33 cellular contexts compared by ENCODE assay signal in the genomic region with DNA sequence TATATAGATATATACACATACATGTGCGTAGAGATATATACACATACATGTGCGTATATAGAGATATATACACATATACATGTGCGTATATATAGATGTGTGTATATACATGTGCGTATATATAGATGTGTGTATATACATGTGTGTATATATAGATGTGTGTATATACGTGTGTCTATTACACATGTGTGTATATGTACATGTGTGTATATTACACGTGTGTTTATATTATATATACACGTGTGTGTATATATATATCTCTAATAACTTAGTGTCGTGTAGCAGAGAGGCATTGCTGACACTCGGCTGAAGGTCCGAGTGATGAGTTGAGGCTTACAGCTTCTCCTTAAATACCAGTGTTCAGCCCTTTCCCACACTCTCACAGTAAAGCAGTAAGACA.
"Had no signal": no experiment of that assay in that cellular context is flagged by ENCODE, and none has a peak within 500 bp of the region (broad histone marks: within the 10 kb centered on the region; RNA-seq: fewer than 3 reads in every experiment).

No MANE protein-coding gene starts in this region.

- H3K4me3 ChIP-seq: adrenal gland, ascending aorta, body of pancreas, breast epithelium, cardiac muscle cell had no signal

- FAIRE-seq: astrocyte, bronchial epithelial cell had no signal

- H3K27me3 ChIP-seq: adrenal gland, ascending aorta, brain microvascular endothelial cell, breast epithelium, cardiac muscle cell had no signal

- H3K4me1 ChIP-seq: adrenal gland, ascending aorta, body of pancreas, breast epithelium had no signal

- ATAC-seq: activated naive CD4-positive, alpha-beta T cell treated with anti-CD3 and anti-CD28 coated beads, Interleukin-2, amount 50 U/mL, for 72 hours; activated naive CD8-positive, alpha-beta T cell treated with anti-CD3 and anti-CD28 coated beads, Interleukin-2, amount 50 U/mL, for 24 hours; activated T-cell treated with anti-CD3 and anti-CD28 coated beads, Interleukin-2, amount 50 U/mL, for 4 hours; activated T-cell treated with anti-CD3 and anti-CD28 coated beads, Interleukin-2, amount 50 U/mL, for 72 hours; activated T-helper 17 cell treated with anti-CD3 and anti-CD28 coated beads, Interleukin-2, amount 50 U/mL, for 72 hours; body of pancreas had no signal

- H3K9me3 ChIP-seq: adrenal gland, ascending aorta, body of pancreas had no signal

- H3K27ac ChIP-seq: adrenal gland, ascending aorta, body of pancreas, brain microvascular endothelial cell, breast epithelium, cardiac muscle cell had no signal

- DNase-seq: activated effector memory CD4-positive, alpha-beta T cell treated with anti-CD3 and anti-CD28 coated beads, Interleukin-2, amount 50 U/mL, for 16 hours; activated effector memory CD4-positive, alpha-beta T cell treated with Interleukin-2 at 50 U/mL for 16 hours; activated gamma-delta T cell; activated gamma-delta T cell treated with Interleukin-2 at 50 U/mL for 16 hours; activated naive CD4-positive, alpha-beta T cell; activated naive CD4-positive, alpha-beta T cell treated with anti-CD3 and anti-CD28 coated beads for 36 hours; activated naive CD4-positive, alpha-beta T cell treated with anti-CD3 and anti-CD28 coated beads, Interleukin-2, amount 10 ng/mL, durations not matched to agents 7 days and 5 days; activated naive CD4-positive, alpha-beta T cell treated with anti-CD3 and anti-CD28 coated beads, Interleukin-2, amount 50 U/mL, for 16 hours; activated naive CD4-positive, alpha-beta T cell treated with Interleukin-2 at 50 U/mL for 16 hours; activated naive CD8-positive, alpha-beta T cell treated with anti-CD3 and anti-CD28 coated beads for 36 hours; activated naive CD8-positive, alpha-beta T cell treated with anti-CD3 and anti-CD28 coated beads, Interleukin-2, amount 10 ng/mL, durations not matched to agents 7 days and 5 days; activated naive CD8-positive, alpha-beta T cell treated with anti-CD3 and anti-CD28 coated beads, Interleukin-2, amount 50 U/mL, for 24 hours; activated T-cell treated with anti-CD3 and anti-CD28 coated beads, Interleukin-2, amount 50 U/mL, for 24 hours; activated T-cell treated with anti-CD3 and anti-CD28 coated beads, Interleukin-2, amount 50 U/mL, for 4 hours; activated T-cell treated with anti-CD3 and anti-CD28 coated beads, Interleukin-2, amount 50 U/mL, for 48 hours; activated T-cell treated with anti-CD3 and anti-CD28 coated beads, Interleukin-2, amount 50 U/mL, for 72 hours; adrenal gland; amniotic stem cell; amygdala; anterior cingulate cortex; aorta; body of pancreas; brain microvascular endothelial cell; caudate nucleus; central memory CD4-positive, alpha-beta T cell; cerebellar nuclear complex had no signal

- H3K36me3 ChIP-seq: adrenal gland, ascending aorta, brain microvascular endothelial cell, breast epithelium, cardiac muscle cell had no signal
